13 cellular contexts compared by ENCODE assay signal in genomic region chr16:89418352-89418751, GRCh38.
DNase-seq lines count a peak whose midpoint lies in the region; ATAC-seq and TF ChIP-seq lines count a peak whose summit lies in the region.
"Had no signal": no experiment of that assay in that cellular context is flagged by ENCODE, and none has a peak within 500 bp of the region (broad histone marks: within the 10 kb centered on the region; RNA-seq: fewer than 3 reads in every experiment).

No MANE protein-coding gene starts in this region.

- H3K9me3 ChIP-seq in CD4-positive, alpha-beta T cell (ENCODE audit: control insufficient read depth, low read length): no peaks in the 10 kb centered on the region
- H3K9me3 ChIP-seq in H9 (ENCODE audit: control insufficient read depth, low read depth, low read length): no peaks in the 10 kb centered on the region

- no peaks in the 10 kb centered on the region for H3K9me3 Mint-ChIP-seq in CD4-positive, alpha-beta T cell
- no peaks in the 10 kb centered on the region for H3K9me3 Mint-ChIP-seq in H9
- H3K9me3 Mint-ChIP-seq in chondrocyte (ENCODE audit: low read depth): no peaks in the 10 kb centered on the region
- peaks cover 0 to 2% (median 0%) of the 10 kb centered on the region in 9 donors for H3K9me3 Mint-ChIP-seq in naive thymus-derived CD8-positive, alpha-beta T cell

- H3K4me1 Mint-ChIP-seq in CD4-positive, alpha-beta T cell (ENCODE audit: low read depth): peaks cover 79% of the 10 kb centered on the region
- H3K4me1 Mint-ChIP-seq in H9 (peaks cover 24 to 29% of the 10 kb centered on the region in 2 experiments), chondrocyte (ENCODE audit: low read depth) (peaks cover 69% of the 10 kb centered on the region)
- H3K4me1 Mint-ChIP-seq in naive thymus-derived CD8-positive, alpha-beta T cell: peaks cover 37 to 86% (median 80%) of the 10 kb centered on the region in 4 donors

- intact Hi-C loops in CD4-positive, alpha-beta T cell (cut with DNase I, micrococcal nuclease): loop anchor here in 1 of 2 experiments (5.0 kb wide), 1 partner anchor 51 kb away; no protein-coding TSS in a partner anchor

- no peak overlapping the region for H3T11ph ChIP-seq in H9 (ENCODE audit: low read length)

- no peak overlapping the region for H2BK20ac ChIP-seq in H9 (ENCODE audit: low read depth, low read length, poor library complexity, severe bottlenecking)

- no peak overlapping the region for H3K56ac ChIP-seq in H9 (ENCODE audit: insufficient read length, low read depth, low read length)

- H3K4me2 ChIP-seq in H9 (ENCODE audit: insufficient read depth, insufficient read length, low read length): no peak overlapping the region

- DNase-seq in CD4-positive, alpha-beta T cell: no peak
- no peak for DNase-seq in H9
- no peak for DNase-seq in chondrocyte (ENCODE audit: low spot score)
- DNase-seq in naive thymus-derived CD8-positive, alpha-beta T cell: no peak
- DNase-seq in NCI-H2029 (lab: John Stamatoyannopoulos, UW): no peak
- DNase-seq: GM23248, KG1, NCI-H1092, NCI-H1694, NCI-H774 had no signal

- no peak overlapping the region for H2AK5ac ChIP-seq in H9 (ENCODE audit: insufficient read length, low read length)

- no peak for ATAC-seq in CD4-positive, alpha-beta T cell (ENCODE audit: poor library complexity)
- ATAC-seq in naive thymus-derived CD8-positive, alpha-beta T cell: no peak
- ATAC-seq in HG03432 (IDR thresholded peaks at IDR 0.05; ENCODE audit: unreplicated experiment) (no peak), HG02870 (IDR thresholded peaks at IDR 0.05; ENCODE audit: unreplicated experiment) (no peak)

- peaks cover 61% of the 10 kb centered on the region for H3K36me3 Mint-ChIP-seq in CD4-positive, alpha-beta T cell (ENCODE audit: low read depth)
- H3K36me3 Mint-ChIP-seq in H9 (ENCODE audit: insufficient read depth in 1 of 3, low read depth in 3 of 3): peaks cover 6 to 22% (median 19%) of the 10 kb centered on the region in 3 experiments
- peaks cover 2% of the 10 kb centered on the region for H3K36me3 Mint-ChIP-seq in chondrocyte (ENCODE audit: low read depth)
- peaks cover 0 to 46% (median 4%) of the 10 kb centered on the region in 3 donors for H3K36me3 Mint-ChIP-seq in naive thymus-derived CD8-positive, alpha-beta T cell

- no peak overlapping the region for H3K23ac ChIP-seq in H9 (ENCODE audit: insufficient read length, low read depth, low read length)

- H3K27me3 ChIP-seq in CD4-positive, alpha-beta T cell (ENCODE audit: control insufficient read depth, insufficient read depth, low read length): no peaks in the 10 kb centered on the region
- H3K27me3 ChIP-seq in H9 (ENCODE audit: insufficient read depth, low read length): no peaks in the 10 kb centered on the region

- H3K14ac ChIP-seq in H9 (ENCODE audit: insufficient read depth, low read length): no peak overlapping the region

- H3K4ac ChIP-seq in H9 (ENCODE audit: low read depth, low read length): no peak overlapping the region

- no peak overlapping the region for H2BK15ac ChIP-seq in H9 (ENCODE audit: low read depth, low read length)

- WGBS in H9 (ENCODE audit: extremely low coverage, insufficient read length, low lambda C conversion rate): no CpG with 5 or more reads among the region's 7 CpGs

- H2BK12ac ChIP-seq in H9 (ENCODE audit: insufficient read length, low read depth, low read length): no peak overlapping the region

- no peak overlapping the region for H2AFZ ChIP-seq in H9 (ENCODE audit: low read length)
- H2AFZ ChIP-seq: GM23248 had no signal

- no peak overlapping the region for H4K5ac ChIP-seq in H9 (ENCODE audit: insufficient read length, low read depth, low read length)

- CTCF ChIA-PET in CD4-positive, alpha-beta T cell (lab: Charles Lee): no interaction called here

- H4K8ac ChIP-seq in H9 (replicated peaks; ENCODE audit: insufficient read length, low read depth, low read length): no peak overlapping the region

- H3K9ac ChIP-seq in H9 (ENCODE audit: extremely low read depth, insufficient read length, low read length): no peak overlapping the region
- H3K9ac ChIP-seq: GM23248 had no signal

- no peak overlapping the region for H2BK120ac ChIP-seq in H9 (ENCODE audit: low read depth, low read length, poor library complexity, severe bottlenecking)

- no peaks in the 10 kb centered on the region for H4K20me1 ChIP-seq in H9 (ENCODE audit: control insufficient read depth, insufficient read depth, insufficient read length)

- no peaks in the 10 kb centered on the region for H3K23me2 ChIP-seq in H9 (ENCODE audit: insufficient read length, low read depth, low read length, poor library complexity, severe bottlenecking)

- POLR2A ChIA-PET in CD4-positive, alpha-beta T cell (lab: Charles Lee): no interaction called here
- POLR2A ChIA-PET in naive thymus-derived CD8-positive, alpha-beta T cell (lab: Charles Lee): interaction anchor here (1.2 kb wide), 2 partner anchors 56 to 71 kb away, joined by 4 read pairs; no protein-coding TSS in a partner anchor

- H3K79me2 ChIP-seq in H9 (ENCODE audit: insufficient read depth, low read length): peaks cover 83% of the 10 kb centered on the region; the same call in 1 of the 2 replicates

- H3K27ac Mint-ChIP-seq in CD4-positive, alpha-beta T cell: peak overlapping the region; percentile 69
- peak overlapping the region in 2 of 3 experiments; percentile 3 to 37; a peak in 2 of 7 replicates for H3K27ac Mint-ChIP-seq in H9
- H3K27ac Mint-ChIP-seq in chondrocyte (ENCODE audit: unreplicated experiment): peak overlapping the region; percentile 47
- H3K27ac Mint-ChIP-seq in naive thymus-derived CD8-positive, alpha-beta T cell: peak overlapping the region in 5 of 10 donors; percentile 28 to 84 (median 52)

- peak overlapping the region; percentile 50 for H3K4me3 Mint-ChIP-seq in CD4-positive, alpha-beta T cell
- H3K4me3 Mint-ChIP-seq in H9 (no peak overlapping the region), chondrocyte (ENCODE audit: unreplicated experiment) (no peak overlapping the region)
- H3K4me3 Mint-ChIP-seq in naive thymus-derived CD8-positive, alpha-beta T cell: peak overlapping the region in 6 of 10 donors; percentile 5 to 56 (median 10)

- no peaks in the 10 kb centered on the region for H3K27me3 Mint-ChIP-seq in CD4-positive, alpha-beta T cell
- H3K27me3 Mint-ChIP-seq in H9 (ENCODE audit: low read depth): no peaks in the 10 kb centered on the region
- H3K27me3 Mint-ChIP-seq in chondrocyte (ENCODE audit: low read depth): no peaks in the 10 kb centered on the region
- H3K27me3 Mint-ChIP-seq in naive thymus-derived CD8-positive, alpha-beta T cell: no peaks in the 10 kb centered on the region

- no peak overlapping the region for H2BK5ac ChIP-seq in H9 (ENCODE audit: insufficient read length, low read length)

- no peak overlapping the region for H3K18ac ChIP-seq in H9 (ENCODE audit: insufficient read length, low read depth, low read length)

- no peak overlapping the region for H3K27ac ChIP-seq in CD4-positive, alpha-beta T cell (ENCODE audit: low read depth, low read length)
- H3K27ac ChIP-seq in H9 (ENCODE audit: insufficient read length, low read depth, low read length): no peak overlapping the region
- H3K27ac ChIP-seq: GM23248, HL-60 had no signal

- H4K91ac ChIP-seq in H9 (ENCODE audit: insufficient read length, low read depth, low read length): no peak overlapping the region

- peaks cover 3% of the 10 kb centered on the region; the same call in 1 of the 2 replicates for H3K4me1 ChIP-seq in H9 (ENCODE audit: insufficient read depth, low read length)

- no peak for TF ChIP-seq CTCF in CD4-positive, alpha-beta T cell (IDR thresholded peaks at IDR 0.05)
- TF ChIP-seq CTCF in H9 (conservative IDR thresholded peaks at IDR 0.05): no peak
- TF ChIP-seq CTCF in chondrocyte (IDR thresholded peaks at IDR 0.05): no peak

- H3K79me1 ChIP-seq in H9 (ENCODE audit: insufficient read depth, low read depth, low read length, poor library complexity, severe bottlenecking): peaks cover 12% of the 10 kb centered on the region

Comparison
In these comparisons a context has a peak if more than half of its experiments do, and no peak if none do; other contexts are left out.
1. H3K4me3 Mint-ChIP-seq: peak in CD4-positive, alpha-beta T cell (single experiment) and naive thymus-derived CD8-positive, alpha-beta T cell (6 of 10); none in H9 (0 of 2) and chondrocyte (single experiment).